ENCODE assay signal across 19 cellular contexts in the genomic region with DNA sequence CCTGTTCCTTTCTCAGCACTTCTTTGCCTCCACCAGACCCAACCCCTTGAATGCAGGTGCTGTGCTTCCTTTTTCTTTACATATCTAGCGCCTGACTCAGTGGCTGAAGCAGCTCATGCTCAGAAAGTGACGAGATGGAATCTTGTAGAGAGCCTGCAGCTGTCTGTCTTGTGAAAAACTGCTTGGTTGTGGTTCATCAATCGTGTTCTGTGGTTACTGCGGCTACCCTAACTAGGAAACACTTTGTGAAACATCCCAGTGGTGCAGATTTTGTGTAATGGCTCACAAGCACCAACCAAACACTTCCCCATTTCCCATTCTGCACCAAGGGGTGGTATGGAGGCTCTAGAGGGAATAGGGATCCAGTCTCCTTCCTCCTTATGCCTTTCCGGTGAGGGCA.
A peak's percentile ranks its signal among the peaks of the same experiment; 100 is the strongest.
DNase-seq lines count a peak whose midpoint lies in the region; ATAC-seq and TF ChIP-seq lines count a peak whose summit lies in the region.
"Had no signal": no experiment of that assay in that cellular context is flagged by ENCODE, and none has a peak within 500 bp of the region (broad histone marks: within the 10 kb centered on the region; RNA-seq: fewer than 3 reads in every experiment).

No MANE protein-coding gene starts in this region.

- H3K9me2 ChIP-seq in GM23338 (ENCODE audit: insufficient read depth): peaks cover 6% of the 10 kb centered on the region; the same call in 1 of the 2 replicates

- H3K4me2 ChIP-seq in GM23338: no peak overlapping the region
- no peak overlapping the region for H3K4me2 ChIP-seq in trophoblast cell (ENCODE audit: low read length)

- no peak overlapping the region for H2BK12ac ChIP-seq in trophoblast cell (ENCODE audit: low read length)

- TF ChIP-seq CTCF in GM23338 (conservative IDR thresholded peaks at IDR 0.05; ENCODE audit: low read depth in 2 of 2): no peak
- no peak for TF ChIP-seq CTCF in epithelial cell of esophagus (IDR thresholded peaks at IDR 0.05; ENCODE audit: insufficient read depth, low read depth, low read length, missing control alignments)

- H3K36me3 Mint-ChIP-seq in GM23338 (ENCODE audit: low read depth): no peaks in the 10 kb centered on the region
- no peaks in the 10 kb centered on the region for H3K36me3 Mint-ChIP-seq in activated T-cell treated with anti-CD3 and anti-CD28 coated beads, Interleukin-2, amount 50 U/mL, for 4 hours (ENCODE audit: insufficient read depth)
- H3K36me3 Mint-ChIP-seq: activated CD4-positive, alpha-beta memory T cell treated with anti-CD3 and anti-CD28 coated beads for 36 hours; brain had no signal

- no peaks in the 10 kb centered on the region for H3F3A ChIP-seq in GM23338 (replicated peaks; ENCODE audit: low read depth)

- no peak overlapping the region for H4K8ac ChIP-seq in trophoblast cell (ENCODE audit: low read depth, low read length)

- H2AFZ ChIP-seq in GM23338 (0 out of 2 replicates have a peak overlapping the region, but pooled peaks have one; percentile 32), trophoblast cell (ENCODE audit: insufficient read depth, low read length, poor library complexity) (no peak overlapping the region)

- no peak overlapping the region for H2BK5ac ChIP-seq in trophoblast cell (ENCODE audit: low read depth, low read length, poor library complexity)

- H3K9me3 ChIP-seq in trophoblast cell (ENCODE audit: insufficient read depth, low read depth, low read length): no peaks in the 10 kb centered on the region
- H3K9me3 ChIP-seq: Peyer's patch, vagina had no signal

- H3K9ac ChIP-seq in trophoblast cell (ENCODE audit: low read length): no peak overlapping the region

- no CpG with 5 or more reads among the region's 5 CpGs for WGBS in trophoblast cell (ENCODE audit: extremely low coverage, insufficient coverage, insufficient read length)

- no peaks in the 10 kb centered on the region for H3K27me3 Mint-ChIP-seq in GM23338 (ENCODE audit: insufficient read depth, low read depth, poor library complexity)
- no peaks in the 10 kb centered on the region for H3K27me3 Mint-ChIP-seq in activated T-cell treated with anti-CD3 and anti-CD28 coated beads, Interleukin-2, amount 50 U/mL, for 4 hours (ENCODE audit: low read depth)
- H3K27me3 Mint-ChIP-seq: activated CD4-positive, alpha-beta memory T cell treated with anti-CD3 and anti-CD28 coated beads for 36 hours; natural killer cell treated with Interleukin-12 subunit alpha and Interleukin-12 subunit beta and Interleukin-15 and Interleukin-18, amount 100 ng/mL, for 72 hours had no signal

- no peak overlapping the region for H3K27ac Mint-ChIP-seq in GM23338
- H3K27ac Mint-ChIP-seq: activated CD4-positive, alpha-beta memory T cell treated with anti-CD3 and anti-CD28 coated beads for 36 hours; brain; natural killer cell treated with Interleukin-12 subunit alpha and Interleukin-12 subunit beta and Interleukin-15 and Interleukin-18, amount 100 ng/mL, for 72 hours had no signal

- H3K79me2 ChIP-seq in GM23338 (replicated peaks; ENCODE audit: insufficient read depth) (no peaks in the 10 kb centered on the region), trophoblast cell (ENCODE audit: control insufficient read depth, insufficient read depth, low read length, poor library complexity) (no peaks in the 10 kb centered on the region)

- no peak overlapping the region for H4K91ac ChIP-seq in trophoblast cell (ENCODE audit: low read depth, low read length)

- no peak overlapping the region for H4K12ac ChIP-seq in trophoblast cell (ENCODE audit: low read depth, low read length)

- peaks cover 7% of the 10 kb centered on the region for H3K4me1 Mint-ChIP-seq in GM23338
- no peaks in the 10 kb centered on the region for H3K4me1 Mint-ChIP-seq in activated T-cell treated with anti-CD3 and anti-CD28 coated beads, Interleukin-2, amount 50 U/mL, for 4 hours (ENCODE audit: low read depth)

- H3K9me3 Mint-ChIP-seq in GM23338: no peaks in the 10 kb centered on the region
- H3K9me3 Mint-ChIP-seq in activated T-cell treated with anti-CD3 and anti-CD28 coated beads, Interleukin-2, amount 50 U/mL, for 4 hours: peaks cover 7% of the 10 kb centered on the region

- H3K79me1 ChIP-seq in trophoblast cell (ENCODE audit: low read length): no peaks in the 10 kb centered on the region

- no peak overlapping the region for H3K4me3 ChIP-seq in GM23338
- no peak overlapping the region for H3K4me3 ChIP-seq in epithelial cell of esophagus (ENCODE audit: low read length)
- H3K4me3 ChIP-seq in trophoblast cell (ENCODE audit: low read depth, low read length): no peak overlapping the region
- H3K4me3 ChIP-seq: Peyer's patch, vagina had no signal

- no peaks in the 10 kb centered on the region for H3K27me3 ChIP-seq in GM23338 (ENCODE audit: insufficient read depth)
- H3K27me3 ChIP-seq in trophoblast cell (ENCODE audit: insufficient read depth, low read length): no peaks in the 10 kb centered on the region
- H3K27me3 ChIP-seq: Peyer's patch, vagina had no signal

- no peaks in the 10 kb centered on the region for H4K20me1 ChIP-seq in GM23338 (replicated peaks; ENCODE audit: insufficient read depth)

- H3K4me3 Mint-ChIP-seq in GM23338: no peak overlapping the region
- no peak overlapping the region for H3K4me3 Mint-ChIP-seq in activated T-cell treated with anti-CD3 and anti-CD28 coated beads, Interleukin-2, amount 50 U/mL, for 4 hours
- H3K4me3 Mint-ChIP-seq: activated CD4-positive, alpha-beta memory T cell treated with anti-CD3 and anti-CD28 coated beads for 36 hours; brain; natural killer cell treated with Interleukin-12 subunit alpha and Interleukin-12 subunit beta and Interleukin-15 and Interleukin-18, amount 100 ng/mL, for 72 hours had no signal

- H3K36me3 ChIP-seq in GM23338 (ENCODE audit: insufficient read depth): no peaks in the 10 kb centered on the region
- H3K36me3 ChIP-seq in trophoblast cell (ENCODE audit: control insufficient read depth in 1 of 2, insufficient read depth in 2 of 2, low read length in 2 of 2): no peaks in the 10 kb centered on the region
- H3K36me3 ChIP-seq: Peyer's patch, vagina had no signal

- H3K4me1 ChIP-seq in GM23338 (ENCODE audit: insufficient read depth) (peaks cover 10% of the 10 kb centered on the region), trophoblast cell (ENCODE audit: control insufficient read depth in 1 of 2, insufficient read depth in 2 of 2, low read length in 2 of 2) (no peaks in the 10 kb centered on the region)
- H3K4me1 ChIP-seq: Peyer's patch, vagina had no signal

- no peak overlapping the region for H2BK120ac ChIP-seq in trophoblast cell (ENCODE audit: insufficient read depth, low read length, poor library complexity)

- H3K23ac ChIP-seq in trophoblast cell (ENCODE audit: low read length): no peak overlapping the region

- H3K18ac ChIP-seq in trophoblast cell (ENCODE audit: low read length): no peak overlapping the region

- no peak overlapping the region for H3K27ac ChIP-seq in GM23338 (ENCODE audit: low read depth)
- H3K27ac ChIP-seq in trophoblast cell (ENCODE audit: low read depth, low read length): no peak overlapping the region
- H3K27ac ChIP-seq: Peyer's patch, vagina had no signal

- H3K14ac ChIP-seq in trophoblast cell (ENCODE audit: low read length): no peak overlapping the region

- no peak overlapping the region for H3K4ac ChIP-seq in trophoblast cell (ENCODE audit: low read depth, low read length)

- no peak overlapping the region for H2AK5ac ChIP-seq in trophoblast cell (ENCODE audit: low read length)

- DNase-seq in GM23338 (ENCODE audit: low spot score) (no peak), NOMO-1 (lab: John Stamatoyannopoulos, UW; ENCODE audit: unreplicated experiment in 2 of 2) (peak; percentile 84 to 88), epithelial cell of esophagus (ENCODE audit: low read depth) (peak; percentile 83), trophoblast cell (peak; percentile 52 to 59), NCI-H128 (lab: John Stamatoyannopoulos, UW; ENCODE audit: unreplicated experiment) (no peak), GOT3 (lab: John Stamatoyannopoulos, UW) (no peak)
- DNase-seq in activated CD4-positive, alpha-beta T cell treated with anti-CD3 and anti-CD28 coated beads, Interleukin-2, amount 50 U/mL, for 1 hour: no peak
- DNase-seq in activated T-cell treated with anti-CD3 and anti-CD28 coated beads, Interleukin-2, amount 50 U/mL, for 4 hours: no peak
- DNase-seq: activated CD4-positive, alpha-beta memory T cell treated with anti-CD3 and anti-CD28 coated beads for 36 hours; activated gamma-delta T cell; effector CD4-positive, alpha-beta T cell; glutamatergic neuron; left colon; NCI-H1048; Peyer's patch; stimulated activated naive CD4-positive, alpha-beta T cell had no signal

- no peak for ATAC-seq in GM23338
- no peak for ATAC-seq in activated T-cell treated with anti-CD3 and anti-CD28 coated beads, Interleukin-2, amount 50 U/mL, for 4 hours
- ATAC-seq: left colon; natural killer cell treated with Interleukin-12 subunit alpha and Interleukin-12 subunit beta and Interleukin-15 and Interleukin-18, amount 100 ng/mL, for 72 hours had no signal

TF ChIP-seq in GM23338, 12 proteins besides CTCF, POLR2A, EP300 and RAD21:
- TF ChIP-seq CREB1 (CRISPR knock-in tag; IDR thresholded peaks at IDR 0.05; ENCODE audit: low read depth) (no peak), POLR2AphosphoS5 (IDR thresholded peaks at IDR 0.05; ENCODE audit: low read depth) (no peak), STAT1 (IDR thresholded peaks at IDR 0.05; ENCODE audit: unreplicated experiment) (no peak)

Comparison
In these comparisons a context has a peak if more than half of its experiments do, and no peak if none do; other contexts are left out.
1. DNase-seq: peak in NOMO-1 (2 of 2), epithelial cell of esophagus (single experiment) and trophoblast cell (2 of 2); none in GM23338 (single experiment), NCI-H128 (single experiment), activated CD4-positive, alpha-beta T cell treated with anti-CD3 and anti-CD28 coated beads, Interleukin-2, amount 50 U/mL, for 1 hour (single experiment), activated T-cell treated with anti-CD3 and anti-CD28 coated beads, Interleukin-2, amount 50 U/mL, for 4 hours (single experiment) and GOT3 (single experiment).